ENCODE assay signal across 1 cellular context in the genomic region with DNA sequence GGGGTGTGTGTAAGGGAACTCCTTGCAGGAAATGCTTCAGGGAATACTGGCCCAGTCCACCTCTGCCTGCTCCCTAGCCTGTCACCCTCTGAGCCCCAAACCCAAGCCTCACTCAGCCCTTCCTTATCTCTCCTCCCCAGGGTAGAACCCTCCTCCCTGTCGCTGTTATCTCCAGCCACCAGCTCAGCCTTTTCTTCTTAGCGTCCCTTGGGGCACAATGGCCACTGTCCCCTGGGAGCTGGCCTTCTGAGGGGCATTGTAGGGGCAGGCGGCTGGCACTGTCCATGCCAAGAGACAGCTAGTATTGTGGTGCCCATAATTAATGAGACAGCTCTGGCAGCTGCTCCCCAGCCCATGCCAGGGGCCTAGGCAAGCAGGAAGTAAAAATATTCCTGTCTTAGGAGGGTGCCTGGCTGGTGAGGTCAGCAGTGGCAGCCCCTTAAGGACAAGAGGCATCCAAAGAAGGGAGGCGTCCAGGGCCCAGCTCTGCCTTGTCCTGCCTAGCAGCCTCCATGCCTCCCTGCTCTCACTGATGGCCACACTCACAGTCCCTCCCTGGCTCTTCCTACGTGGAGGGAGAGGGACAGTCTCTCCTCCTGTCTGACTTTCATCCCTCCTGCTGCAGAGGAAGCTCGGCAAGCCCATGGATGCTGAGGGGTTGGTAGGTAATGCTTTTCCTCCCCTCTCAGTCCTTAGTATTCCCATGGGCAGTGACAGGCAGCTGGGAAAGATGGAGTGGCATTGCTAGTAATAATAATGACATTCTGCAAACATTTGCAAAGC.
TF ChIP-seq lines count a peak whose summit lies in the region.

No MANE protein-coding gene starts in this region.

TF ChIP-seq in K562, 482 proteins besides CTCF, POLR2A, EP300 and RAD21 (continued from another document):
- TF ChIP-seq, protein P1, sequence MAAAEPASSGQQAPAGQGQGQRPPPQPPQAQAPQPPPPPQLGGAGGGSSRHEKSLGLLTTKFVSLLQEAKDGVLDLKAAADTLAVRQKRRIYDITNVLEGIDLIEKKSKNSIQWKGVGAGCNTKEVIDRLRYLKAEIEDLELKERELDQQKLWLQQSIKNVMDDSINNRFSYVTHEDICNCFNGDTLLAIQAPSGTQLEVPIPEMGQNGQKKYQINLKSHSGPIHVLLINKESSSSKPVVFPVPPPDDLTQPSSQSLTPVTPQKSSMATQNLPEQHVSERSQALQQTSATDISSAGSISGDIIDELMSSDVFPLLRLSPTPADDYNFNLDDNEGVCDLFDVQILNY (CRISPR knock-in tag; IDR thresholded peaks at IDR 0.05) = no peak
- TF ChIP-seq HOXB6 (CRISPR knock-in tag; IDR thresholded peaks at IDR 0.05; ENCODE audit: borderline replicate concordance) (no peak), ZNF780A (CRISPR knock-in tag; IDR thresholded peaks at IDR 0.05) (no peak), ZNF57 (CRISPR knock-in tag; IDR thresholded peaks at IDR 0.05) (no peak), DNMT1 (IDR thresholded peaks at IDR 0.05) (0 out of 2 replicates have a peak, but pooled peaks have one; percentile 42), DMBX1 (CRISPR knock-in tag; IDR thresholded peaks at IDR 0.05; ENCODE audit: borderline replicate concordance) (peak; percentile 87), POLR2B (IDR thresholded peaks at IDR 0.05; ENCODE audit: low read depth, partially characterized antibody) (no peak), ZNF696 (CRISPR knock-in tag; conservative IDR thresholded peaks at IDR 0.05) (no peak), CBX2 (IDR thresholded peaks at IDR 0.05; ENCODE audit: insufficient read depth, low read length, poor library complexity, severe bottlenecking) (no peak), HNRNPLL (IDR thresholded peaks at IDR 0.05; ENCODE audit: low read depth, low read length, poor library complexity, severe bottlenecking) (no peak), COPS2 (conservative IDR thresholded peaks at IDR 0.05) (no peak), FOXA3 (CRISPR knock-in tag; conservative IDR thresholded peaks at IDR 0.05 in 1 of 2, IDR thresholded peaks at IDR 0.05 in 1 of 2) (no peak), TRIM24 (IDR thresholded peaks at IDR 0.05) (peak; percentile 93 to 94), ZNF121 (CRISPR knock-in tag; conservative IDR thresholded peaks at IDR 0.05) (no peak), MCM3 (IDR thresholded peaks at IDR 0.05) (no peak), ZNF79 (CRISPR knock-in tag; IDR thresholded peaks at IDR 0.05; ENCODE audit: low read depth) (no peak), CBX1 (IDR thresholded peaks at IDR 0.05; ENCODE audit: low read depth) (no peak), PHF21A (IDR thresholded peaks at IDR 0.05; ENCODE audit: borderline replicate concordance, low read depth) (peak; percentile 79; the same call in 1 of the 2 replicates), POLR2H (tag; IDR thresholded peaks at IDR 0.05; ENCODE audit: low read depth) (no peak), SMARCC2 (IDR thresholded peaks at IDR 0.05; ENCODE audit: low read depth) (peak; percentile 99), FIP1L1 (IDR thresholded peaks at IDR 0.05; ENCODE audit: low read depth, low read length, poor library complexity, severe bottlenecking) (no peak), CSDE1 (IDR thresholded peaks at IDR 0.05) (no peak; a peak in 1 of 4 replicates), ZC3H11A (IDR thresholded peaks at IDR 0.05; ENCODE audit: low read depth, low read length) (no peak; the same call in 1 of the 2 replicates), ZNF644 (tag; IDR thresholded peaks at IDR 0.05; ENCODE audit: low read depth) (peak; percentile 95), CCNT2 (IDR thresholded peaks at IDR 0.05; ENCODE audit: borderline replicate concordance, extremely low read depth, insufficient read length, low read depth, low read length) (peak; percentile 97), SIN3B (IDR thresholded peaks at IDR 0.05; ENCODE audit: low read depth) (no peak), ZNF3 (CRISPR knock-in tag; IDR thresholded peaks at IDR 0.05) (no peak)
- TF ChIP-seq, protein P2, sequence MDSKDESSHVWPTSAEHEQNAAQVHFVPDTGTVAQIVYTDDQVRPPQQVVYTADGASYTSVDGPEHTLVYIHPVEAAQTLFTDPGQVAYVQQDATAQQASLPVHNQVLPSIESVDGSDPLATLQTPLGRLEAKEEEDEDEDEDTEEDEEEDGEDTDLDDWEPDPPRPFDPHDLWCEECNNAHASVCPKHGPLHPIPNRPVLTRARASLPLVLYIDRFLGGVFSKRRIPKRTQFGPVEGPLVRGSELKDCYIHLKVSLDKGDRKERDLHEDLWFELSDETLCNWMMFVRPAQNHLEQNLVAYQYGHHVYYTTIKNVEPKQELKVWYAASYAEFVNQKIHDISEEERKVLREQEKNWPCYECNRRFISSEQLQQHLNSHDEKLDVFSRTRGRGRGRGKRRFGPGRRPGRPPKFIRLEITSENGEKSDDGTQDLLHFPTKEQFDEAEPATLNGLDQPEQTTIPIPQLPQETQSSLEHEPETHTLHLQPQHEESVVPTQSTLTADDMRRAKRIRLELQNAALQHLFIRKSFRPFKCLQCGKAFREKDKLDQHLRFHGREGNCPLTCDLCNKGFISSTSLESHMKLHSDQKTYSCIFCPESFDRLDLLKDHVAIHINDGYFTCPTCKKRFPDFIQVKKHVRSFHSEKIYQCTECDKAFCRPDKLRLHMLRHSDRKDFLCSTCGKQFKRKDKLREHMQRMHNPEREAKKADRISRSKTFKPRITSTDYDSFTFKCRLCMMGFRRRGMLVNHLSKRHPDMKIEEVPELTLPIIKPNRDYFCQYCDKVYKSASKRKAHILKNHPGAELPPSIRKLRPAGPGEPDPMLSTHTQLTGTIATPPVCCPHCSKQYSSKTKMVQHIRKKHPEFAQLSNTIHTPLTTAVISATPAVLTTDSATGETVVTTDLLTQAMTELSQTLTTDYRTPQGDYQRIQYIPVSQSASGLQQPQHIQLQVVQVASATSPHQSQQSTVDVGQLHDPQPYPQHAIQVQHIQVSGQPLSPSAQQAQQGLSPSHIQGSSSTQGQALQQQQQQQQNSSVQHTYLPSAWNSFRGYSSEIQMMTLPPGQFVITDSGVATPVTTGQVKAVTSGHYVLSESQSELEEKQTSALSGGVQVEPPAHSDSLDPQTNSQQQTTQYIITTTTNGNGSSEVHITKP (IDR thresholded peaks at IDR 0.05; ENCODE audit: partially characterized antibody) = peak; percentile 88
- TF ChIP-seq, protein P3, sequence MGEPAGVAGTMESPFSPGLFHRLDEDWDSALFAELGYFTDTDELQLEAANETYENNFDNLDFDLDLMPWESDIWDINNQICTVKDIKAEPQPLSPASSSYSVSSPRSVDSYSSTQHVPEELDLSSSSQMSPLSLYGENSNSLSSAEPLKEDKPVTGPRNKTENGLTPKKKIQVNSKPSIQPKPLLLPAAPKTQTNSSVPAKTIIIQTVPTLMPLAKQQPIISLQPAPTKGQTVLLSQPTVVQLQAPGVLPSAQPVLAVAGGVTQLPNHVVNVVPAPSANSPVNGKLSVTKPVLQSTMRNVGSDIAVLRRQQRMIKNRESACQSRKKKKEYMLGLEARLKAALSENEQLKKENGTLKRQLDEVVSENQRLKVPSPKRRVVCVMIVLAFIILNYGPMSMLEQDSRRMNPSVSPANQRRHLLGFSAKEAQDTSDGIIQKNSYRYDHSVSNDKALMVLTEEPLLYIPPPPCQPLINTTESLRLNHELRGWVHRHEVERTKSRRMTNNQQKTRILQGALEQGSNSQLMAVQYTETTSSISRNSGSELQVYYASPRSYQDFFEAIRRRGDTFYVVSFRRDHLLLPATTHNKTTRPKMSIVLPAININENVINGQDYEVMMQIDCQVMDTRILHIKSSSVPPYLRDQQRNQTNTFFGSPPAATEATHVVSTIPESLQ (CRISPR knock-in tag; IDR thresholded peaks at IDR 0.05) = no peak
- TF ChIP-seq, protein P4, sequence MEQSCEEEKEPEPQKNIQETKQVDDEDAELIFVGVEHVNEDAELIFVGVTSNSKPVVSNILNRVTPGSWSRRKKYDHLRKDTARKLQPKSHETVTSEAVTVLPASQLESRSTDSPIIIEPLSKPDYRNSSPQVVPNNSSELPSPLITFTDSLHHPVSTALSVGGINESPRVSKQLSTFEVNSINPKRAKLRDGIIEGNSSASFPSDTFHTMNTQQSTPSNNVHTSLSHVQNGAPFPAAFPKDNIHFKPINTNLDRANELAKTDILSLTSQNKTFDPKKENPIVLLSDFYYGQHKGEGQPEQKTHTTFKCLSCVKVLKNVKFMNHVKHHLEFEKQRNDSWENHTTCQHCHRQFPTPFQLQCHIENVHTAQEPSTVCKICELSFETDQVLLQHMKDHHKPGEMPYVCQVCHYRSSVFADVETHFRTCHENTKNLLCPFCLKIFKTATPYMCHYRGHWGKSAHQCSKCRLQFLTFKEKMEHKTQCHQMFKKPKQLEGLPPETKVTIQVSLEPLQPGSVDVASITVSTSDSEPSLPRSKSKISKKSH (CRISPR knock-in tag; IDR thresholded peaks at IDR 0.05) = no peak
